33 cellular contexts compared by ENCODE assay signal in genomic region chr1:218081358-218081757, GRCh38.
DNase-seq lines count a peak whose midpoint lies in the region; ATAC-seq and TF ChIP-seq lines count a peak whose summit lies in the region.
"Had no signal": no experiment of that assay in that cellular context is flagged by ENCODE, and none has a peak within 500 bp of the region (broad histone marks: within the 10 kb centered on the region; RNA-seq: fewer than 3 reads in every experiment).

No MANE protein-coding gene starts in this region.

- intact Hi-C loops in left colon (cut with DNase I, micrococcal nuclease) (no loop called here), mucosa of descending colon (cut with DNase I, micrococcal nuclease) (no loop called here), psoas muscle (cut with DNase I) (no loop called here), left ventricle myocardium inferior (cut with micrococcal nuclease) (no loop called here)

- TF ChIP-seq CTCF in glutamatergic neuron (IDR thresholded peaks at IDR 0.05; ENCODE audit: partially characterized antibody, unreplicated experiment) (no peak), mucosa of descending colon (IDR thresholded peaks at IDR 0.05) (no peak), psoas muscle (IDR thresholded peaks at IDR 0.05) (no peak), foreskin fibroblast (IDR thresholded peaks at IDR 0.05; ENCODE audit: low read depth, low read length) (no peak), left ventricle myocardium inferior (IDR thresholded peaks at IDR 0.05; ENCODE audit: borderline replicate concordance) (no peak)

- DNase-seq in DMS 273 (lab: John Stamatoyannopoulos, UW; ENCODE audit: unreplicated experiment) (peak; percentile 15), DMS 273 treated with DMSO at 0.1 percent for 48 hours (lab: John Stamatoyannopoulos, UW) (no peak), glutamatergic neuron (no peak), left colon (no peak), mucosa of descending colon (no peak), psoas muscle (no peak), foreskin fibroblast (no peak), left ventricle myocardium inferior (no peak)
- DNase-seq: 8988T; ACHN; AML-193; BE2C; Caco-2; Calu3; CD4-positive, alpha-beta memory T cell; CD4-positive, alpha-beta T cell; CD4-positive, CD25-positive, alpha-beta regulatory T cell; CD8-positive, alpha-beta memory T cell; CD8-positive, alpha-beta T cell; COR-L47; DMS153; DMS53; DMS79; DMS79 treated with DMSO at 0.1 percent for 48 hours; DND-41; EL had no signal

- H3K4me3 ChIP-seq in mucosa of descending colon (no peak overlapping the region), psoas muscle (no peak overlapping the region), foreskin fibroblast (ENCODE audit: low read depth in 1 of 2, low read length in 2 of 2) (no peak overlapping the region), left ventricle myocardium inferior (no peak overlapping the region)
- H3K4me3 ChIP-seq: A549; BLaER1; BLaER1 treated with 17β-estradiol and CSF1 and Interleukin-3, amounts not matched to agents 10 nM and 100 nM had no signal

- H3K27ac ChIP-seq in psoas muscle (no peak overlapping the region), left ventricle myocardium inferior (replicated peaks) (no peak overlapping the region)
- H3K27ac ChIP-seq: 22Rv1; A549; BLaER1; BLaER1 treated with 17β-estradiol and CSF1 and Interleukin-3, amounts not matched to agents 10 nM and 100 nM; C4-2B had no signal

- H3K4me1 Mint-ChIP-seq in glutamatergic neuron (ENCODE audit: low read depth, unreplicated experiment), result peaks cover 42% of the 10 kb centered on the region
- H3K4me1 Mint-ChIP-seq: B cell; CD14-positive monocyte; CD4-positive, alpha-beta memory T cell; CD4-positive, CD25-positive, alpha-beta regulatory T cell; CD8-positive, alpha-beta memory T cell had no signal

- ATAC-seq in left colon (peak; percentile 82), mucosa of descending colon (peak; percentile 50), psoas muscle (no peak)
- ATAC-seq: A549; CD8-positive, alpha-beta T cell had no signal

- H3K27me3 ChIP-seq in psoas muscle (ENCODE audit: insufficient read depth in 3 of 3, low read length in 2 of 3) (no peaks in the 10 kb centered on the region), left ventricle myocardium inferior (ENCODE audit: low read depth) (no peaks in the 10 kb centered on the region)
- H3K27me3 ChIP-seq: BE2C; BLaER1; BLaER1 treated with 17β-estradiol and CSF1 and Interleukin-3, amounts not matched to agents 10 nM and 100 nM had no signal

- H3K9me3 ChIP-seq in mucosa of descending colon (no peaks in the 10 kb centered on the region), psoas muscle (no peaks in the 10 kb centered on the region), left ventricle myocardium inferior (replicated peaks) (no peaks in the 10 kb centered on the region)
- H3K9me3 ChIP-seq: A549; BE2C; BLaER1; BLaER1 treated with 17β-estradiol and CSF1 and Interleukin-3, amounts not matched to agents 10 nM and 100 nM; Caco-2 had no signal

- peaks cover 11% of the 10 kb centered on the region for H3K36me3 Mint-ChIP-seq in glutamatergic neuron (ENCODE audit: unreplicated experiment)
- H3K36me3 Mint-ChIP-seq: CD14-positive monocyte; CD4-positive, alpha-beta memory T cell; CD4-positive, CD25-positive, alpha-beta regulatory T cell; CD8-positive, alpha-beta memory T cell; CD8-positive, alpha-beta T cell had no signal

- H3K4me3 Mint-ChIP-seq in glutamatergic neuron (ENCODE audit: unreplicated experiment), result no peak overlapping the region
- H3K4me3 Mint-ChIP-seq: B cell; CD14-positive monocyte; CD4-positive, alpha-beta memory T cell; CD4-positive, alpha-beta T cell; CD4-positive, CD25-positive, alpha-beta regulatory T cell; CD8-positive, alpha-beta memory T cell; CD8-positive, alpha-beta T cell had no signal

- peaks cover 5% of the 10 kb centered on the region for H3K27me3 Mint-ChIP-seq in glutamatergic neuron (ENCODE audit: unreplicated experiment)
- H3K27me3 Mint-ChIP-seq: B cell; CD4-positive, alpha-beta memory T cell; CD4-positive, alpha-beta T cell; CD4-positive, CD25-positive, alpha-beta regulatory T cell had no signal

- peaks cover 15% of the 10 kb centered on the region for H3K9me3 Mint-ChIP-seq in glutamatergic neuron (ENCODE audit: unreplicated experiment)

- peak overlapping the region; percentile 86 for H3K27ac Mint-ChIP-seq in glutamatergic neuron (ENCODE audit: unreplicated experiment)
- H3K27ac Mint-ChIP-seq: B cell; CD14-positive monocyte; CD4-positive, alpha-beta memory T cell; CD4-positive, alpha-beta T cell; CD4-positive, CD25-positive, alpha-beta regulatory T cell; CD8-positive, alpha-beta memory T cell; CD8-positive, alpha-beta T cell had no signal

- no peaks in the 10 kb centered on the region for H3K4me1 ChIP-seq in mucosa of descending colon (ENCODE audit: low read depth)
- no peaks in the 10 kb centered on the region for H3K4me1 ChIP-seq in psoas muscle
- no peaks in the 10 kb centered on the region for H3K4me1 ChIP-seq in left ventricle myocardium inferior
- H3K4me1 ChIP-seq: A549; BE2C; BLaER1; BLaER1 treated with 17β-estradiol and CSF1 and Interleukin-3, amounts not matched to agents 10 nM and 100 nM; Caco-2 had no signal

- H3K36me3 ChIP-seq in mucosa of descending colon (ENCODE audit: low read depth), result no peaks in the 10 kb centered on the region
- H3K36me3 ChIP-seq in psoas muscle (ENCODE audit: insufficient read depth in 1 of 2, low read depth in 1 of 2), result no peaks in the 10 kb centered on the region
- H3K36me3 ChIP-seq in left ventricle myocardium inferior, result no peaks in the 10 kb centered on the region
- H3K36me3 ChIP-seq: BE2C; BLaER1; BLaER1 treated with 17β-estradiol and CSF1 and Interleukin-3, amounts not matched to agents 10 nM and 100 nM had no signal

Comparison
In these comparisons a context has a peak if more than half of its experiments do, and no peak if none do; other contexts are left out.
1. ATAC-seq: peak in left colon (single experiment) and mucosa of descending colon (single experiment); none in psoas muscle (0 of 4).